In the genomic region with DNA sequence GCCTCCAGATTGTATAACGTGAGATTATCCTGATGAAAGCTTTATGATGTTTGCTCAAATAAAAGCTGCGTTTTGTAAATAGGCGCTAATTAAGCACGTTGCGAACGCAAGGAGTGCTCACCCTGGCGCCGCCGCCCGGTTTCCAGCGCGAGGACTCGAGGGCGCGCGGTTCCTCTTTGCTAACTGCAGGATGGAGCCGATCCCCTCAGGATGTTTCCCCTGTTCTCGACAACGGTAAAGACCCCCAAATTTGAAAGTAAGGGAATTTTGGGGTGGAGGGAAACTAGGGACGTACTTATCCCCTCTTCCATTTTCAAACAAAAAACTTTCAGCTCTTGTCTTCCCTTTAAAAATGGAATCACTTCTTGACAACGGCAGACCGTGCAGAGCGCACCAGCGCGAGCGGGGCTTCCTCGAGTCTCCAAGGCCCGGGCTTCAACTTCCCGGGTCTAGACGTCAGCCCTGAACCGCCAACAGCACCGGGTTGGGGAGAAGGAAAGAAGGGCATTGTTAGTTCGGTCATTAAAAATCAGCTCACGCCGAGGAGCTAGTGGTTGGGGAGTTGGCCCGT, we compare ENCODE assay signal across 13 cellular contexts. TPM values are rescaled to one million over a fixed set of nuclear protein-coding genes. Genes with fewer than 3 reads are reported as not detected.
DNase-seq lines count a peak whose midpoint lies in the region; ATAC-seq and TF ChIP-seq lines count a peak whose summit lies in the region.
"Had no signal": no experiment of that assay in that cellular context is flagged by ENCODE, and none has a peak within 500 bp of the region (broad histone marks: within the 10 kb centered on the region; RNA-seq: fewer than 3 reads in every experiment).

No MANE protein-coding gene starts in this region.

- CTCF ChIA-PET in activated CD8-positive, alpha-beta T cell treated with anti-CD3 and anti-CD28 coated beads, Interleukin-2, amount 10 ng/mL, durations not matched to agents 7 days and 5 days (lab: Charles Lee) = interaction anchor here (0.8 to 3.0 kb wide), 3 partner anchors 8 to 403 kb away, joined by 3 to 19 read pairs (median 8); no protein-coding TSS in a partner anchor
- CTCF ChIA-PET in activated CD8-positive, alpha-beta T cell treated with anti-CD3 and anti-CD28 coated beads for 36 hours (lab: Charles Lee) = interaction anchor here (1.3 to 3.2 kb wide), 4 partner anchors 9 to 390 kb away, joined by 3 to 18 read pairs (median 8); no protein-coding TSS in a partner anchor

- H3K9me3 Mint-ChIP-seq in activated CD8-positive, alpha-beta T cell treated with anti-CD3 and anti-CD28 coated beads, Interleukin-2, amount 10 ng/mL, durations not matched to agents 7 days and 5 days (ENCODE audit: insufficient read depth) = no peaks in the 10 kb centered on the region
- H3K9me3 Mint-ChIP-seq in activated CD8-positive, alpha-beta T cell treated with anti-CD3 and anti-CD28 coated beads for 36 hours = no peaks in the 10 kb centered on the region
- no peaks in the 10 kb centered on the region for H3K9me3 Mint-ChIP-seq in osteocyte (ENCODE audit: unreplicated experiment)

- no peaks in the 10 kb centered on the region for H3K9me3 ChIP-seq in uterus
- H3K9me3 ChIP-seq: pancreas had no signal

- TF ChIP-seq CTCF in activated CD8-positive, alpha-beta T cell treated with anti-CD3 and anti-CD28 coated beads for 36 hours (IDR thresholded peaks at IDR 0.05) = no peak
- TF ChIP-seq CTCF in osteocyte (IDR thresholded peaks at IDR 0.05) = no peak
- no peak for TF ChIP-seq CTCF in uterus (IDR thresholded peaks at IDR 0.05)

- DNase-seq in activated CD8-positive, alpha-beta T cell treated with anti-CD3 and anti-CD28 coated beads, Interleukin-2, amount 10 ng/mL, durations not matched to agents 7 days and 5 days = no peak
- no peak for DNase-seq in activated CD8-positive, alpha-beta T cell treated with anti-CD3 and anti-CD28 coated beads for 36 hours
- DNase-seq in NCI-H748 treated with DMSO at 0.1 percent for 48 hours (lab: John Stamatoyannopoulos, UW) (peak; percentile 52), globus pallidus (ENCODE audit: low spot score) (peak; percentile 49), osteocyte (ENCODE audit: extremely low spot score, unreplicated experiment) (no peak), uterus (no peak)
- DNase-seq: activated CD8-positive, alpha-beta memory T cell treated with anti-CD3 and anti-CD28 coated beads for 24 hours; EL; left colon; NCI-H187 had no signal

- H3K4me3 Mint-ChIP-seq in activated CD8-positive, alpha-beta T cell treated with anti-CD3 and anti-CD28 coated beads, Interleukin-2, amount 10 ng/mL, durations not matched to agents 7 days and 5 days = peak overlapping the region; percentile 38
- no peak overlapping the region for H3K4me3 Mint-ChIP-seq in activated CD8-positive, alpha-beta T cell treated with anti-CD3 and anti-CD28 coated beads for 36 hours
- H3K4me3 Mint-ChIP-seq in osteocyte (ENCODE audit: unreplicated experiment) = peak overlapping the region; percentile 71

- H3K4me1 Mint-ChIP-seq in activated CD8-positive, alpha-beta T cell treated with anti-CD3 and anti-CD28 coated beads, Interleukin-2, amount 10 ng/mL, durations not matched to agents 7 days and 5 days (ENCODE audit: low read depth) = peaks cover 7% of the 10 kb centered on the region
- H3K4me1 Mint-ChIP-seq in activated CD8-positive, alpha-beta T cell treated with anti-CD3 and anti-CD28 coated beads for 36 hours (ENCODE audit: low read depth) = peaks cover 13% of the 10 kb centered on the region
- H3K4me1 Mint-ChIP-seq in osteocyte (ENCODE audit: unreplicated experiment) = peaks cover 65% of the 10 kb centered on the region

- peaks cover 15% of the 10 kb centered on the region for H3K36me3 Mint-ChIP-seq in activated CD8-positive, alpha-beta T cell treated with anti-CD3 and anti-CD28 coated beads, Interleukin-2, amount 10 ng/mL, durations not matched to agents 7 days and 5 days (ENCODE audit: low read depth)
- H3K36me3 Mint-ChIP-seq in activated CD8-positive, alpha-beta T cell treated with anti-CD3 and anti-CD28 coated beads for 36 hours (ENCODE audit: low read depth) = no peaks in the 10 kb centered on the region
- H3K36me3 Mint-ChIP-seq in osteocyte (ENCODE audit: unreplicated experiment) = peaks cover 19% of the 10 kb centered on the region

- H3K27ac Mint-ChIP-seq in activated CD8-positive, alpha-beta T cell treated with anti-CD3 and anti-CD28 coated beads, Interleukin-2, amount 10 ng/mL, durations not matched to agents 7 days and 5 days = peak overlapping the region; percentile 61
- no peak overlapping the region for H3K27ac Mint-ChIP-seq in activated CD8-positive, alpha-beta T cell treated with anti-CD3 and anti-CD28 coated beads for 36 hours
- peak overlapping the region; percentile 84 for H3K27ac Mint-ChIP-seq in osteocyte (ENCODE audit: unreplicated experiment)

- H3K27me3 Mint-ChIP-seq in activated CD8-positive, alpha-beta T cell treated with anti-CD3 and anti-CD28 coated beads, Interleukin-2, amount 10 ng/mL, durations not matched to agents 7 days and 5 days (ENCODE audit: low read depth) = peaks cover 63% of the 10 kb centered on the region
- H3K27me3 Mint-ChIP-seq in activated CD8-positive, alpha-beta T cell treated with anti-CD3 and anti-CD28 coated beads for 36 hours = peaks cover 67% of the 10 kb centered on the region
- H3K27me3 Mint-ChIP-seq in osteocyte (ENCODE audit: unreplicated experiment) = no peaks in the 10 kb centered on the region

- POLR2A ChIA-PET in activated CD8-positive, alpha-beta T cell treated with anti-CD3 and anti-CD28 coated beads, Interleukin-2, amount 10 ng/mL, durations not matched to agents 7 days and 5 days (lab: Charles Lee) = no interaction called here
- POLR2A ChIA-PET in activated CD8-positive, alpha-beta T cell treated with anti-CD3 and anti-CD28 coated beads for 36 hours (lab: Charles Lee) = interaction anchor here (1.6 kb wide), 1 partner anchor 390 kb away, joined by 3 read pairs; no protein-coding TSS in a partner anchor

- H3K4me1 ChIP-seq in uterus = peaks cover 0 to 34% of the 10 kb centered on the region in 2 donors

- ATAC-seq in activated CD8-positive, alpha-beta T cell treated with anti-CD3 and anti-CD28 coated beads, Interleukin-2, amount 10 ng/mL, durations not matched to agents 7 days and 5 days = no peak
- ATAC-seq in activated CD8-positive, alpha-beta T cell treated with anti-CD3 and anti-CD28 coated beads for 36 hours = no peak
- ATAC-seq in HG02678 (IDR thresholded peaks at IDR 0.05; ENCODE audit: unreplicated experiment) (no peak), GM18861 (IDR thresholded peaks at IDR 0.05; ENCODE audit: unreplicated experiment) (no peak)

- peaks cover 60 to 85% of the 10 kb centered on the region in 2 donors for H3K27me3 ChIP-seq in uterus

- H3K27ac ChIP-seq in uterus = no peak overlapping the region
- H3K27ac ChIP-seq: pancreas had no signal

- no peak for TF ChIP-seq POLR2A in uterus (IDR thresholded peaks at IDR 0.05)

- no peak overlapping the region for H3K4me3 ChIP-seq in uterus

- no peaks in the 10 kb centered on the region for H3K36me3 ChIP-seq in uterus
- H3K36me3 ChIP-seq: pancreas had no signal

- intact Hi-C loops in activated CD8-positive, alpha-beta T cell treated with anti-CD3 and anti-CD28 coated beads for 36 hours (cut with micrococcal nuclease) = loop anchor here (10.0 kb wide), 1 partner anchor 494 kb away; no protein-coding TSS in a partner anchor
- intact Hi-C loops in uterus (cut with DNase I; ENCODE audit: low total_unique reads) = no loop called here

RNA-seq across cellular contexts. Expression of a gene that starts 1.1 kb away (rescaled TPM):
- not detected for total RNA-seq in activated CD8-positive, alpha-beta T cell treated with anti-CD3 and anti-CD28 coated beads, Interleukin-2, amount 10 ng/mL, durations not matched to agents 7 days and 5 days
- not detected for total RNA-seq in activated CD8-positive, alpha-beta T cell treated with anti-CD3 and anti-CD28 coated beads for 36 hours
- total RNA-seq in osteocyte = 56.5 and 60.7 TPM in 2 replicates
- not detected for total RNA-seq in uterus
- total RNA-seq: left colon, pancreas had no signal

Comparison
In these comparisons a context has a peak if more than half of its experiments do, and no peak if none do; other contexts are left out.
1. DNase-seq: peak in NCI-H748 treated with DMSO at 0.1 percent for 48 hours (single experiment) and globus pallidus (single experiment); none in activated CD8-positive, alpha-beta T cell treated with anti-CD3 and anti-CD28 coated beads, Interleukin-2, amount 10 ng/mL, durations not matched to agents 7 days and 5 days (single experiment), activated CD8-positive, alpha-beta T cell treated with anti-CD3 and anti-CD28 coated beads for 36 hours (single experiment), osteocyte (single experiment) and uterus (0 of 2).
2. RNA of a gene that starts 1.1 kb away (total RNA-seq): 56.5 to 60.7 TPM in osteocyte; not detected in activated CD8-positive, alpha-beta T cell treated with anti-CD3 and anti-CD28 coated beads, Interleukin-2, amount 10 ng/mL, durations not matched to agents 7 days and 5 days, not detected in activated CD8-positive, alpha-beta T cell treated with anti-CD3 and anti-CD28 coated beads for 36 hours and not detected in uterus; every median in the first group is over 10 times any median in the second.